Comparison of ENCODE assay signal across 12 cellular contexts in the genomic region with DNA sequence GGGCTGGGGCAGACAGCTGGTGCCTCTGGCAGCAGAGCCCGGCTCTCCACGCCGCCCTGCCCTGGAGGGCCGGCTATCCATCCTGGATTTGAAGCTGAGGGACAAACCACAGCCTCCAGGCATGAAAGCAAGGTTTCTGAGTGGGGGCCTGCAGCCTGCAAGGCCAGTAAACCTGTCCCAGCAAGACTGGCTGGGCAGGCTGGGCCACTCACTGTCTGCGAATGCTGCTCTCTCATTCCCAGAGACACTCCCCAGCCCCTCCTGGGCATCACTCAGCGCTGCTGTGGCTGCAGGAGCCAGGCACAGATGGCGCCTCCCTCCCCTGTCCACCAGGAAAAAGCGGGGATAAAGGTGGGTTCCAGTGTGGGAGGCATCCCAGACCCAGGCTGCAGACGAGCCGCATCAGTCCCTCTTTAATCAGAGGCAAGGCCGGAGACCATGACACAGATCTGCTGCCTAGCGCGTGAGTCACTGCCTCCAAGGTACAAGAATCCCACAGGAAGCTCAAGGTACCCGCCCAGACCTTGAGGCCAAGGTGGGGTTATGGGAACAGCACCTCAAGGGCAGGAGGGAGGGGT.
A peak's percentile ranks its signal among the peaks of the same experiment; 100 is the strongest.
DNase-seq lines count a peak whose midpoint lies in the region; ATAC-seq and TF ChIP-seq lines count a peak whose summit lies in the region.
"Had no signal": no experiment of that assay in that cellular context is flagged by ENCODE, and none has a peak within 500 bp of the region (broad histone marks: within the 10 kb centered on the region; RNA-seq: fewer than 3 reads in every experiment).

No MANE protein-coding gene starts in this region.

- peak overlapping the region in 3 of 5 experiments; percentile 22 to 34 (median 34) for H3K4me3 Mint-ChIP-seq in brain
- H3K4me3 Mint-ChIP-seq in activated T-helper 1 cell treated with anti-CD3 and anti-CD28 coated beads, Interleukin-12 subunit alpha, Interleukin-12 subunit beta, Interleukin-2, Interleukin-4 antibody, amounts not matched to agents 30 ng/mL and 10 ng/mL and 1 ng/mL, durations not matched to agents 14 hours and 24 hours and 36 hours, result no peak overlapping the region
- H3K4me3 Mint-ChIP-seq: activated CD8-positive, alpha-beta T cell treated with anti-CD3 and anti-CD28 coated beads, Interleukin-2, amount 10 ng/mL, durations not matched to agents 7 days and 5 days; dendritic cell treated with granulocyte-macrophage colony-stimulating factor and Interleukin-4, amounts not matched to agents 40 ng/mL and 50 ng/mL, for 4 days had no signal

- peaks cover 84% of the 10 kb centered on the region for H3K4me1 Mint-ChIP-seq in brain
- H3K4me1 Mint-ChIP-seq in activated T-helper 1 cell treated with anti-CD3 and anti-CD28 coated beads, Interleukin-12 subunit alpha, Interleukin-12 subunit beta, Interleukin-2, Interleukin-4 antibody, amounts not matched to agents 30 ng/mL and 10 ng/mL and 1 ng/mL, durations not matched to agents 14 hours and 24 hours and 36 hours (ENCODE audit: low read depth), result peaks cover 8% of the 10 kb centered on the region

- in situ Hi-C loops in KBM-7 (cut with MboI; ENCODE audit: low pct_unique_long_range_greater_than_20kb, low sequenced_read_pairs), result no loop called here

- H3K36me3 ChIP-seq in BE2C, result no peaks in the 10 kb centered on the region; the same call in 1 of the 2 replicates
- H3K36me3 ChIP-seq in HUES6 (ENCODE audit: control insufficient read depth, insufficient read depth, low read length), result no peaks in the 10 kb centered on the region
- no peaks in the 10 kb centered on the region for H3K36me3 ChIP-seq in mucosa of descending colon (ENCODE audit: low read depth)
- H3K36me3 ChIP-seq: thyroid gland had no signal

- no peaks in the 10 kb centered on the region for H3K27me3 ChIP-seq in BE2C
- no peaks in the 10 kb centered on the region for H3K27me3 ChIP-seq in HUES6 (ENCODE audit: control insufficient read depth, insufficient read depth, low read length)
- H3K27me3 ChIP-seq: thyroid gland had no signal

- peaks cover 3% of the 10 kb centered on the region for H3K27me3 Mint-ChIP-seq in brain
- peaks cover 8% of the 10 kb centered on the region for H3K27me3 Mint-ChIP-seq in activated T-helper 1 cell treated with anti-CD3 and anti-CD28 coated beads, Interleukin-12 subunit alpha, Interleukin-12 subunit beta, Interleukin-2, Interleukin-4 antibody, amounts not matched to agents 30 ng/mL and 10 ng/mL and 1 ng/mL, durations not matched to agents 14 hours and 24 hours and 36 hours (ENCODE audit: insufficient read depth)

- H3K9me3 ChIP-seq in BE2C, result no peaks in the 10 kb centered on the region
- no peaks in the 10 kb centered on the region for H3K9me3 ChIP-seq in HUES6 (ENCODE audit: control insufficient read depth, insufficient read depth, low read depth, low read length)
- no peaks in the 10 kb centered on the region for H3K9me3 ChIP-seq in mucosa of descending colon
- H3K9me3 ChIP-seq: thyroid gland had no signal

- DNase-seq in BE2C, result peak; percentile 83
- DNase-seq in mucosa of descending colon, result no peak
- DNase-seq in SHP77 (lab: John Stamatoyannopoulos, UW), result no peak
- no peak for DNase-seq in KBM-7
- no peak for DNase-seq in activated T-helper 1 cell treated with anti-CD3 and anti-CD28 coated beads, Interleukin-12 subunit alpha, Interleukin-12 subunit beta, Interleukin-2, Interleukin-4 antibody, amounts not matched to agents 30 ng/mL and 10 ng/mL and 1 ng/mL, durations not matched to agents 14 hours and 24 hours and 36 hours (ENCODE audit: low spot score)
- DNase-seq: activated CD8-positive, alpha-beta T cell treated with anti-CD3 and anti-CD28 coated beads, Interleukin-2, amount 10 ng/mL, durations not matched to agents 7 days and 5 days; NCI-H748 treated with DMSO at 0.1 percent for 48 hours; thyroid gland had no signal

- H3K4me3 ChIP-seq in BE2C (ENCODE audit: low read depth, low read length) (no peak overlapping the region), HUES6 (ENCODE audit: low read depth, low read length) (no peak overlapping the region), mucosa of descending colon (no peak overlapping the region)
- H3K4me3 ChIP-seq: thyroid gland had no signal

- intact Hi-C loops in mucosa of descending colon (cut with DNase I, micrococcal nuclease), result no loop called here
- intact Hi-C loops in activated T-helper 1 cell treated with anti-CD3 and anti-CD28 coated beads, Interleukin-12 subunit alpha, Interleukin-12 subunit beta, Interleukin-2, Interleukin-4 antibody, amounts not matched to agents 30 ng/mL and 10 ng/mL and 1 ng/mL, durations not matched to agents 14 hours and 24 hours and 36 hours (cut with micrococcal nuclease), result no loop called here

- no peak overlapping the region for H3K27ac ChIP-seq in HUES6 (ENCODE audit: low read depth, low read length)
- H3K27ac ChIP-seq: thyroid gland had no signal

- H3K9me3 Mint-ChIP-seq in brain, result peaks cover 0 to 4% (median 0%) of the 10 kb centered on the region in 5 experiments
- no peaks in the 10 kb centered on the region for H3K9me3 Mint-ChIP-seq in activated T-helper 1 cell treated with anti-CD3 and anti-CD28 coated beads, Interleukin-12 subunit alpha, Interleukin-12 subunit beta, Interleukin-2, Interleukin-4 antibody, amounts not matched to agents 30 ng/mL and 10 ng/mL and 1 ng/mL, durations not matched to agents 14 hours and 24 hours and 36 hours
- H3K9me3 Mint-ChIP-seq: dendritic cell treated with granulocyte-macrophage colony-stimulating factor and Interleukin-4, amounts not matched to agents 40 ng/mL and 50 ng/mL, for 4 days had no signal

- H3K4me1 ChIP-seq in BE2C, result peaks cover 83% of the 10 kb centered on the region
- peaks cover 38% of the 10 kb centered on the region for H3K4me1 ChIP-seq in HUES6 (ENCODE audit: control insufficient read depth, insufficient read depth, low read length)
- no peaks in the 10 kb centered on the region for H3K4me1 ChIP-seq in mucosa of descending colon (ENCODE audit: low read depth)
- H3K4me1 ChIP-seq: thyroid gland had no signal

- peak overlapping the region; percentile 19 for H3K9ac ChIP-seq in HUES6 (ENCODE audit: low read length)

- H3K27ac Mint-ChIP-seq in brain, result peak overlapping the region; percentile 78 to 96 (median 91)
- H3K27ac Mint-ChIP-seq in activated T-helper 1 cell treated with anti-CD3 and anti-CD28 coated beads, Interleukin-12 subunit alpha, Interleukin-12 subunit beta, Interleukin-2, Interleukin-4 antibody, amounts not matched to agents 30 ng/mL and 10 ng/mL and 1 ng/mL, durations not matched to agents 14 hours and 24 hours and 36 hours, result no peak overlapping the region
- H3K27ac Mint-ChIP-seq: activated CD8-positive, alpha-beta T cell treated with anti-CD3 and anti-CD28 coated beads, Interleukin-2, amount 10 ng/mL, durations not matched to agents 7 days and 5 days; dendritic cell treated with granulocyte-macrophage colony-stimulating factor and Interleukin-4, amounts not matched to agents 40 ng/mL and 50 ng/mL, for 4 days had no signal

- ATAC-seq in mucosa of descending colon (peak; percentile 24), HG03039 (IDR thresholded peaks at IDR 0.05; ENCODE audit: unreplicated experiment) (no peak)
- ATAC-seq: activated CD8-positive, alpha-beta T cell treated with anti-CD3 and anti-CD28 coated beads, Interleukin-2, amount 10 ng/mL, durations not matched to agents 7 days and 5 days had no signal

- TF ChIP-seq CTCF in BE2C (IDR thresholded peaks at IDR 0.05; ENCODE audit: low read depth, low read length) (no peak), brain (conservative IDR thresholded peaks at IDR 0.05) (no peak), mucosa of descending colon (IDR thresholded peaks at IDR 0.05) (no peak)

- peaks cover 11% of the 10 kb centered on the region for H3K36me3 Mint-ChIP-seq in brain
- no peaks in the 10 kb centered on the region for H3K36me3 Mint-ChIP-seq in activated T-helper 1 cell treated with anti-CD3 and anti-CD28 coated beads, Interleukin-12 subunit alpha, Interleukin-12 subunit beta, Interleukin-2, Interleukin-4 antibody, amounts not matched to agents 30 ng/mL and 10 ng/mL and 1 ng/mL, durations not matched to agents 14 hours and 24 hours and 36 hours (ENCODE audit: low read depth)
